Comparison of ENCODE assay signal across 8 cellular contexts in the genomic region with DNA sequence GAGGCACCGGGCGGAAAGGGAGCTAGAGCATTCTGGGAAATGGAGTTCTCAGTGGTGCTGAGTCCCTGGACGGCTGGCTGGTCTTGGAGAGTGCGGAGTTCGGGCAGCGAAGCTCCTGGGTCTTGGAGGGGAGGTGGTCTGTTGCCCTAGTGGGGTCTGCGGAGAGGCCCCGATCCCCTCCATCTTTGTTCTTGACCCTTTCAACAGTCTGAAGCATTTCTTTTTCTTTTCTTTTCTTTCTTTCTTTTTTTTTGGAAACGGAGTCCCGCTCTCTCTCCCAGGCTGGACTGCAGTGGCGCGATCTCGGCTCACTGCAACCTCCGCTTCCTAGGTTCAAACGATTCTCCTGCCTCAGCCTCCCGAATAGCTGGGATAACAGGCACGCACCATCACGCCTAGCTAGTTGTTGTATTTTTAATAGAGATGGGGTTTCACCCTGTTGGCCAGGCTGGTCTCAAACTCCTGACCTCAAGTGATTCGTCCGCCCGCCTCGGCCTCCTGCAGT. TPM values are rescaled to one million over a fixed set of nuclear protein-coding genes. Genes with fewer than 3 reads are reported as not detected.
DNase-seq lines count a peak whose midpoint lies in the region; ATAC-seq, FAIRE-seq and TF ChIP-seq lines count a peak whose summit lies in the region.

No MANE protein-coding gene starts in this region.

- H3K36me3 ChIP-seq in GM12878 (ENCODE audit: control insufficient read depth in 2 of 2, insufficient read depth in 2 of 2, low read length in 1 of 2) (peaks cover 0 to 4% of the 10 kb centered on the region in 2 experiments; a peak in 1 of 4 replicates), lower lobe of right lung (peaks cover 28% of the 10 kb centered on the region)

- peak overlapping the region; percentile 98 for H3K4me2 ChIP-seq in GM12878 (ENCODE audit: control insufficient read depth, insufficient read depth)

- peaks cover 27% of the 10 kb centered on the region for H3K79me2 ChIP-seq in GM12878 (ENCODE audit: control insufficient read depth, insufficient read depth, low read length)

- no peak for TF ChIP-seq POLR2A in GM12878 (IDR thresholded peaks at IDR 0.05; ENCODE audit: low read depth, low read length)

- TF ChIP-seq CTCF in GM12878 (IDR thresholded peaks at IDR 0.05 in 2 of 3, conservative IDR thresholded peaks at IDR 0.05 in 1 of 3; ENCODE audit: control insufficient read depth in 2 of 3, extremely low read depth in 1 of 3, insufficient read depth in 1 of 3, low read depth in 3 of 3, low read length in 3 of 3) (no peak), lower lobe of right lung (IDR thresholded peaks at IDR 0.05) (no peak), type B pancreatic cell (conservative IDR thresholded peaks at IDR 0.05) (no peak)

- H3K36me3 Mint-ChIP-seq in activated naive CD4-positive, alpha-beta T cell treated with anti-CD3 and anti-CD28 coated beads for 36 hours (ENCODE audit: low read depth): peaks cover 7% of the 10 kb centered on the region
- no peaks in the 10 kb centered on the region for H3K36me3 Mint-ChIP-seq in type B pancreatic cell

- in situ Hi-C loops in GM12878 (cut with MboI): no loop called here

- POLR2A ChIA-PET in GM12878 (lab: Charles Lee): interaction anchor here (0.6 to 8.2 kb wide), 18 partner anchors 8 to 235 kb away, joined by 3 to 178 read pairs (median 4); a partner anchor contains a TSS

- no TSS peak for BruUV-seq in GM12878 (replicated peaks; lab: Mats Ljungman, UMichigan)

- no peaks in the 10 kb centered on the region for H4K20me1 ChIP-seq in GM12878 (ENCODE audit: control insufficient read depth, insufficient read depth)

- peaks cover 20% of the 10 kb centered on the region for H3K4me1 Mint-ChIP-seq in activated naive CD4-positive, alpha-beta T cell treated with anti-CD3 and anti-CD28 coated beads for 36 hours (ENCODE audit: low read depth)
- peaks cover 8% of the 10 kb centered on the region for H3K4me1 Mint-ChIP-seq in type B pancreatic cell (ENCODE audit: unreplicated experiment)

- H3K9me3 ChIP-seq in GM12878 (replicated peaks; ENCODE audit: control insufficient read depth, insufficient read depth, low read length): no peaks in the 10 kb centered on the region
- H3K9me3 ChIP-seq in lower lobe of right lung: no peaks in the 10 kb centered on the region

- peak overlapping the region; percentile 20; the same call in 1 of the 2 replicates for H3K9ac ChIP-seq in GM12878 (ENCODE audit: control insufficient read depth, insufficient read depth, low read length)

- H3K27ac Mint-ChIP-seq in activated naive CD4-positive, alpha-beta T cell treated with anti-CD3 and anti-CD28 coated beads for 36 hours: no peak overlapping the region
- H3K27ac Mint-ChIP-seq in type B pancreatic cell: peak overlapping the region; percentile 93

- TF ChIP-seq EP300 in GM12878 (IDR thresholded peaks at IDR 0.05; ENCODE audit: borderline replicate concordance in 1 of 2, control insufficient read depth in 1 of 2, low read depth in 2 of 2, low read length in 2 of 2): no peak

- WGBS in GM12878 (ENCODE audit: insufficient coverage, insufficient replicate concordance, low lambda C conversion rate, missing lambda C conversion rate): 8% methylated on average over 22 of the region's 22 CpGs

- ATAC-seq in GM12878 (no peak), lower lobe of right lung (no peak)

- SMC1A ChIA-PET in GM12878 (lab: Charles Lee; ENCODE audit: uncharacterized antibody, unreplicated experiment): interaction anchor here (0.8 to 10.0 kb wide), 9 partner anchors 13 to 94 kb away, joined by 3 to 98 read pairs (median 5); a partner anchor contains a TSS

- no peak for FAIRE-seq in GM12878 (lab: Jason Lieb, UNC)

- H3K4me3 ChIP-seq in GM12878: peak overlapping the region; percentile 69
- peak overlapping the region; percentile 99 for H3K4me3 ChIP-seq in lower lobe of right lung

- peak overlapping the region; percentile 97 for H2AFZ ChIP-seq in GM12878 (ENCODE audit: control insufficient read depth, low read depth, low read length)

- H3K27me3 Mint-ChIP-seq in activated naive CD4-positive, alpha-beta T cell treated with anti-CD3 and anti-CD28 coated beads for 36 hours (ENCODE audit: low read depth): peaks cover 23% of the 10 kb centered on the region
- H3K27me3 Mint-ChIP-seq in type B pancreatic cell: peaks cover 54% of the 10 kb centered on the region

- H3K27me3 ChIP-seq in GM12878 (replicated peaks in 1 of 2; ENCODE audit: control insufficient read depth in 2 of 2, insufficient read depth in 2 of 2, low read length in 1 of 2) (peaks cover 0 to 6% of the 10 kb centered on the region in 2 experiments; a peak in 2 of 4 replicates), lower lobe of right lung (ENCODE audit: low read depth) (peaks cover 14% of the 10 kb centered on the region)

- CTCF ChIA-PET in activated naive CD4-positive, alpha-beta T cell treated with anti-CD3 and anti-CD28 coated beads for 36 hours (lab: Charles Lee): interaction anchor here (0.6 to 2.7 kb wide), 19 partner anchors 9 to 222 kb away, joined by 3 to 84 read pairs (median 4); a partner anchor contains a TSS
- CTCF ChIA-PET in GM12878 (lab: Yijun Ruan, JAX): interaction anchor here (0.9 to 9.2 kb wide), 16 partner anchors 11 to 165 kb away, joined by 3 to 194 read pairs (median 4); a partner anchor contains a TSS

- peak overlapping the region; percentile 88 for H3K4me3 Mint-ChIP-seq in activated naive CD4-positive, alpha-beta T cell treated with anti-CD3 and anti-CD28 coated beads for 36 hours
- peak overlapping the region; percentile 97 for H3K4me3 Mint-ChIP-seq in type B pancreatic cell

- RAD21 ChIA-PET in GM12878 (lab: Charles Lee; ENCODE audit: unreplicated experiment): interaction anchor here (0.6 to 5.2 kb wide), 14 partner anchors 9 to 165 kb away, joined by 3 to 159 read pairs (median 5); a partner anchor contains a TSS

- no peak overlapping the region for H3K27ac ChIP-seq in GM12878 (ENCODE audit: control insufficient read depth, insufficient read depth)
- H3K27ac ChIP-seq in lower lobe of right lung: no peak overlapping the region

- intact Hi-C loops in activated naive CD4-positive, alpha-beta T cell treated with anti-CD3 and anti-CD28 coated beads for 36 hours (cut with micrococcal nuclease): loop anchor here (1.0 to 10.0 kb wide), 15 partner anchors 13 to 397 kb away; a partner anchor contains a TSS
- intact Hi-C loops in GM12878 (cut with micrococcal nuclease; ENCODE audit: unreplicated experiment) (loop anchor here (1.0 kb wide), 2 partner anchors 19 to 23 kb away; a partner anchor contains a TSS), lower lobe of right lung (cut with DNase I) (no loop called here)

- H3K9me3 Mint-ChIP-seq in activated naive CD4-positive, alpha-beta T cell treated with anti-CD3 and anti-CD28 coated beads for 36 hours: no peaks in the 10 kb centered on the region
- H3K9me3 Mint-ChIP-seq in type B pancreatic cell: no peaks in the 10 kb centered on the region

- DNase-seq in activated naive CD4-positive, alpha-beta T cell treated with anti-CD3 and anti-CD28 coated beads for 36 hours: no peak
- no peak for DNase-seq in activated naive CD4-positive, alpha-beta T cell treated with anti-CD3 and anti-CD28 coated beads, Interleukin-2, amount 50 U/mL, for 16 hours
- DNase-seq in GM12878 (ENCODE audit: low read depth, low spot score): no peak
- no peak for DNase-seq in lower lobe of right lung
- DNase-seq in type B pancreatic cell (ENCODE audit: extremely low spot score, unreplicated experiment): no peak
- no peak for DNase-seq in NOMO-1 treated with dmso at 0.1 percent for 144 hours (lab: John Stamatoyannopoulos, UW; ENCODE audit: unreplicated experiment)
- no peak for DNase-seq in midbrain (lab: John Stamatoyannopoulos, UW)
- no peak for DNase-seq in stimulated activated CD4-positive, alpha-beta T cell treated with anti-CD3 and anti-CD28 coated beads, Interleukin-4, amount 100 ng/mL, for 24 hours

- no peak for TF ChIP-seq RAD21 in GM12878 (IDR thresholded peaks at IDR 0.05; ENCODE audit: insufficient read depth, low read depth, low read length)

- H3K4me1 ChIP-seq in GM12878 (ENCODE audit: control insufficient read depth, insufficient read depth, low read length): peaks cover 5% of the 10 kb centered on the region
- peaks cover 31% of the 10 kb centered on the region for H3K4me1 ChIP-seq in lower lobe of right lung

RNA-seq across cellular contexts. Expression of a gene that starts 0.4 kb away (rescaled TPM):
- 10 to 100 TPM; 96.9 to 97.4 TPM for total RNA-seq in activated naive CD4-positive, alpha-beta T cell treated with anti-CD3 and anti-CD28 coated beads for 36 hours
- total RNA-seq in GM12878 (2013; cell fraction: nucleolus; rRNA removed): 125 and 148 TPM in 2 replicates
- 41.3 and 51.1 TPM in 2 replicates for total RNA-seq in GM12878 (2014; rRNA removed)
- 30.3 and 33.9 TPM in 2 replicates for total RNA-seq in GM12878 (2014; rRNA removed; fragmentation: Illumina TruSeq; extraction: Trizol)
- 107 and 109 TPM in 2 replicates for total RNA-seq in GM12878 (2021)
- polyA plus RNA-seq in GM12878 (2011; ENCODE audit: low read depth): 39.2 TPM
- polyA plus RNA-seq in GM12878 (2011; rRNA removed): 65.6 and 105 TPM in 2 replicates
- 89.6 and 90.4 TPM in 2 replicates for polyA plus RNA-seq in GM12878 (2011; cell fraction: cytosol; rRNA removed)
- 259 and 261 TPM in 2 replicates for polyA plus RNA-seq in GM12878 (2011; cell fraction: nucleus; rRNA removed)
- 59.8 and 68.6 TPM in 2 replicates for polyA plus RNA-seq in GM12878 (2012)
- polyA plus RNA-seq in GM12878 (2014; fragmentation: Illumina TruSeq; extraction: Trizol): 46.5 and 72.4 TPM in 2 replicates
- under 1 TPM; 0.49 to 0.79 TPM for polyA plus RNA-seq in GM12878 (2014; fragmentation: Nextera tagmentation; extraction: Ambion mirVana)
- 88.0 and 99.6 TPM in 2 replicates for polyA plus RNA-seq in GM12878 (2014; rRNA removed)
- polyA plus RNA-seq in GM12878 (2016; fragmentation: Nextera tagmentation; extraction: Ambion mirVana): 10 to 100 TPM; 30.4 to 30.8 TPM
- 126 and 141 TPM in 2 replicates for polyA minus RNA-seq in GM12878 (2011; rRNA and poly(A)+ RNA removed)
- 41.4 and 56.8 TPM in 2 replicates for polyA minus RNA-seq in GM12878 (2011; cell fraction: cytosol; rRNA and poly(A)+ RNA removed)
- polyA minus RNA-seq in GM12878 (2011; cell fraction: nucleus; rRNA and poly(A)+ RNA removed): 34.8 and 61.6 TPM in 2 replicates
- total RNA-seq in lower lobe of right lung: 73.1 TPM
- total RNA-seq in type B pancreatic cell (ENCODE audit: low replicate concordance): 66.7 and 93.0 TPM in 2 replicates

RNA-seq across cellular contexts. Expression of a gene that starts 0.7 kb away (rescaled TPM):
- total RNA-seq in activated naive CD4-positive, alpha-beta T cell treated with anti-CD3 and anti-CD28 coated beads for 36 hours: under 1 TPM in 1 of 2 experiments, not detected in 1; 0.20 TPM
- total RNA-seq in GM12878 (2013; cell fraction: nucleolus; rRNA removed): 0.44 TPM in 1 of 2 replicates, not detected in the other
- total RNA-seq in GM12878 (2014; rRNA removed) (0.11 TPM in 2 replicates), GM12878 (2014; rRNA removed; fragmentation: Illumina TruSeq; extraction: Trizol) (0.09 TPM in 1 of 2 replicates, not detected in the other), GM12878 (2021) (0.31 TPM in 1 of 2 replicates, not detected in the other), lower lobe of right lung (0.68 TPM), type B pancreatic cell (ENCODE audit: low replicate concordance) (3.3 and 5.0 TPM in 2 replicates)
- not detected for polyA plus RNA-seq in GM12878 (2011; ENCODE audit: low read depth)
- polyA plus RNA-seq in GM12878 (2011; rRNA removed) (0.65 and 0.83 TPM in 2 replicates), GM12878 (2014; fragmentation: Illumina TruSeq; extraction: Trizol) (not detected in 2 replicates), GM12878 (2014; fragmentation: Nextera tagmentation; extraction: Ambion mirVana) (under 1 TPM in 1 of 2 experiments, not detected in 1; 0.04 TPM), GM12878 (2014; rRNA removed) (0.05 TPM in 2 replicates), GM12878 (2016; fragmentation: Nextera tagmentation; extraction: Ambion mirVana) (not detected)
- 0.60 and 1.1 TPM in 2 replicates for polyA plus RNA-seq in GM12878 (2011; cell fraction: cytosol; rRNA removed)
- 0.37 and 0.78 TPM in 2 replicates for polyA plus RNA-seq in GM12878 (2011; cell fraction: nucleus; rRNA removed)
- polyA plus RNA-seq in GM12878 (2012): 0.18 TPM in 1 of 2 replicates, not detected in the other
- polyA minus RNA-seq in GM12878 (2011; rRNA and poly(A)+ RNA removed): 0.51 and 0.93 TPM in 2 replicates
- 0.62 TPM in 1 of 2 replicates, not detected in the other for polyA minus RNA-seq in GM12878 (2011; cell fraction: cytosol; rRNA and poly(A)+ RNA removed)
- 0.67 TPM in 1 of 2 replicates, not detected in the other for polyA minus RNA-seq in GM12878 (2011; cell fraction: nucleus; rRNA and poly(A)+ RNA removed)

RNA-seq across cellular contexts. Expression of a gene that starts 22.6 kb away (rescaled TPM):
- total RNA-seq in activated naive CD4-positive, alpha-beta T cell treated with anti-CD3 and anti-CD28 coated beads for 36 hours: 10 to 100 TPM; 11.4 TPM
- 15.6 and 16.9 TPM in 2 replicates for total RNA-seq in GM12878 (2013; cell fraction: nucleolus; rRNA removed)
- total RNA-seq in GM12878 (2014; rRNA removed) (15.4 and 19.9 TPM in 2 replicates), GM12878 (2014; rRNA removed; fragmentation: Illumina TruSeq; extraction: Trizol) (2.1 and 3.0 TPM in 2 replicates), GM12878 (2021) (23.1 and 24.4 TPM in 2 replicates), lower lobe of right lung (21.4 TPM), type B pancreatic cell (ENCODE audit: low replicate concordance) (25.5 and 32.2 TPM in 2 replicates)
- polyA plus RNA-seq in GM12878 (2011; ENCODE audit: low read depth): 2.0 TPM
- polyA plus RNA-seq in GM12878 (2011; rRNA removed) (0.76 and 1.9 TPM in 2 replicates), GM12878 (2014; fragmentation: Illumina TruSeq; extraction: Trizol) (0.30 and 2.0 TPM in 2 replicates), GM12878 (2014; fragmentation: Nextera tagmentation; extraction: Ambion mirVana) (under 1 TPM; 0.31 to 0.69 TPM), GM12878 (2014; rRNA removed) (12.5 and 14.5 TPM in 2 replicates), GM12878 (2016; fragmentation: Nextera tagmentation; extraction: Ambion mirVana) (1 to 10 TPM; 5.8 to 7.9 TPM)
- 3.1 and 6.3 TPM in 2 replicates for polyA plus RNA-seq in GM12878 (2011; cell fraction: cytosol; rRNA removed)
- 8.8 and 10.9 TPM in 2 replicates for polyA plus RNA-seq in GM12878 (2011; cell fraction: nucleus; rRNA removed)
- 5.4 and 7.5 TPM in 2 replicates for polyA plus RNA-seq in GM12878 (2012)
- 2.2 and 5.3 TPM in 2 replicates for polyA minus RNA-seq in GM12878 (2011; rRNA and poly(A)+ RNA removed)
- polyA minus RNA-seq in GM12878 (2011; cell fraction: cytosol; rRNA and poly(A)+ RNA removed): 5.0 and 5.5 TPM in 2 replicates
- 10.6 and 15.7 TPM in 2 replicates for polyA minus RNA-seq in GM12878 (2011; cell fraction: nucleus; rRNA and poly(A)+ RNA removed)

RNA-seq across cellular contexts. Expression of a gene that starts 39.0 kb away (rescaled TPM):
- total RNA-seq in activated naive CD4-positive, alpha-beta T cell treated with anti-CD3 and anti-CD28 coated beads for 36 hours: 1 to 10 TPM; 4.5 to 4.8 TPM
- total RNA-seq in GM12878 (2013; cell fraction: nucleolus; rRNA removed): 4.3 and 5.0 TPM in 2 replicates
- 1.7 and 2.1 TPM in 2 replicates for total RNA-seq in GM12878 (2014; rRNA removed)
- 1.1 and 1.2 TPM in 2 replicates for total RNA-seq in GM12878 (2014; rRNA removed; fragmentation: Illumina TruSeq; extraction: Trizol)
- total RNA-seq in GM12878 (2021): 9.4 TPM in 2 replicates
- polyA plus RNA-seq in GM12878 (2011; ENCODE audit: low read depth): 0.52 TPM
- 0.52 and 1.1 TPM in 2 replicates for polyA plus RNA-seq in GM12878 (2011; rRNA removed)
- 2.0 and 2.4 TPM in 2 replicates for polyA plus RNA-seq in GM12878 (2011; cell fraction: cytosol; rRNA removed)
- 4.4 and 5.6 TPM in 2 replicates for polyA plus RNA-seq in GM12878 (2011; cell fraction: nucleus; rRNA removed)
- polyA plus RNA-seq in GM12878 (2012): 3.8 and 4.8 TPM in 2 replicates
- 0.92 and 2.3 TPM in 2 replicates for polyA plus RNA-seq in GM12878 (2014; fragmentation: Illumina TruSeq; extraction: Trizol)
- polyA plus RNA-seq in GM12878 (2014; fragmentation: Nextera tagmentation; extraction: Ambion mirVana): 1 to 10 TPM in 1 of 2 experiments, under 1 TPM in 1; 0.47 to 1.7 TPM
- 4.6 and 5.8 TPM in 2 replicates for polyA plus RNA-seq in GM12878 (2014; rRNA removed)
- polyA plus RNA-seq in GM12878 (2016; fragmentation: Nextera tagmentation; extraction: Ambion mirVana): 1 to 10 TPM in 1 of 2 experiments, under 1 TPM in 1; 0.70 to 1.1 TPM
- 0.44 and 0.46 TPM in 2 replicates for polyA minus RNA-seq in GM12878 (2011; rRNA and poly(A)+ RNA removed)
- polyA minus RNA-seq in GM12878 (2011; cell fraction: cytosol; rRNA and poly(A)+ RNA removed): 1.2 TPM in 2 replicates
- polyA minus RNA-seq in GM12878 (2011; cell fraction: nucleus; rRNA and poly(A)+ RNA removed): 1.2 and 2.5 TPM in 2 replicates
- total RNA-seq in lower lobe of right lung: 7.5 TPM
- total RNA-seq in type B pancreatic cell (ENCODE audit: low replicate concordance): 8.0 and 8.5 TPM in 2 replicates

RNA-seq across cellular contexts. Expression of a gene that starts 48.3 kb away (rescaled TPM):
- total RNA-seq in activated naive CD4-positive, alpha-beta T cell treated with anti-CD3 and anti-CD28 coated beads for 36 hours: under 1 TPM in 1 of 2 experiments, not detected in 1; 0.17 TPM
- 2.9 and 4.0 TPM in 2 replicates for total RNA-seq in GM12878 (2013; cell fraction: nucleolus; rRNA removed)
- total RNA-seq in GM12878 (2014; rRNA removed) (0.06 and 0.16 TPM in 2 replicates), GM12878 (2014; rRNA removed; fragmentation: Illumina TruSeq; extraction: Trizol) (0.14 and 0.18 TPM in 2 replicates), GM12878 (2021) (0.37 and 0.41 TPM in 2 replicates), lower lobe of right lung (0.21 TPM), type B pancreatic cell (ENCODE audit: low replicate concordance) (0.19 and 0.26 TPM in 2 replicates)
- not detected for polyA plus RNA-seq in GM12878 (2011; ENCODE audit: low read depth)
- polyA plus RNA-seq in GM12878 (2011; rRNA removed) (0.06 TPM in 1 of 2 replicates, not detected in the other), GM12878 (2014; fragmentation: Illumina TruSeq; extraction: Trizol) (0.03 TPM in 1 of 2 replicates, not detected in the other), GM12878 (2014; fragmentation: Nextera tagmentation; extraction: Ambion mirVana) (not detected), GM12878 (2014; rRNA removed) (0.29 and 0.37 TPM in 2 replicates), GM12878 (2016; fragmentation: Nextera tagmentation; extraction: Ambion mirVana) (under 1 TPM in 1 of 2 experiments, not detected in 1; 0.25 TPM)
- polyA plus RNA-seq in GM12878 (2011; cell fraction: cytosol; rRNA removed): 0.12 and 0.13 TPM in 2 replicates
- polyA plus RNA-seq in GM12878 (2011; cell fraction: nucleus; rRNA removed): 0.43 and 0.76 TPM in 2 replicates
- polyA plus RNA-seq in GM12878 (2012): 0.14 TPM in 1 of 2 replicates, not detected in the other
- polyA minus RNA-seq in GM12878 (2011; rRNA and poly(A)+ RNA removed): 0.15 and 0.36 TPM in 2 replicates
- polyA minus RNA-seq in GM12878 (2011; cell fraction: cytosol; rRNA and poly(A)+ RNA removed): 0.52 TPM in 1 of 2 replicates, not detected in the other
- 0.60 and 0.96 TPM in 2 replicates for polyA minus RNA-seq in GM12878 (2011; cell fraction: nucleus; rRNA and poly(A)+ RNA removed)
